Comparison of ENCODE assay signal across 28 cellular contexts in the genomic region with DNA sequence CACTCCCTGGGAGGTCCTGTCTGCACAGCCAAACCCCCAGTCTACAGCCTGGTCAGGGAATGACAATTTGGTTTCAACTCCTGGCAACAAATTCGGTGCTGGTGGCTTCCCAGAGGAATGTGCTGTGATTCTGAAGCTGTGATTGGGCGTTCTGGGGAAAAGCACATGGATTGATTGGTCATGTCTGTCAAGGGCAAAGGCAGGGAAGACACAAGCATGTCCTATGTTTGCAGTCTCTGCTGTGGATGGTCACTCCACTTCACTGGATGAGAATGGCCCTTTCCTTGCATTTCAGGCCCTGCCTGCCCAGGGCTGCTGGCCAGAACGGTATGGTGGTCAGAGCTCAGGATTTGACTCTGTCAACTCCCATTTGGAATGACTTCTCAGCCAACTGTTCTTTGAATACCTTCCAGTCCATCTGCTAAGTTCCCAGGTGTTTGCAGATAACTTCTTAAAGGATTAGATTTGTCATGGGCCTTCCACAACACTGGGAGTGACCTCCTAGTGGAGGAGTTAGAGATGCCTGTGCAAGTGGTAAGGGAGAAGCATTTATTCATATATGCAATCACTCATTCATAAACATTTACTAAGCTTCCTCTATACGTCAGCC. TPM values are rescaled to one million over a fixed set of nuclear protein-coding genes. Genes with fewer than 3 reads are reported as not detected.
"Had no signal": no experiment of that assay in that cellular context is flagged by ENCODE, and none has a peak within 500 bp of the region (broad histone marks: within the 10 kb centered on the region; RNA-seq: fewer than 3 reads in every experiment).

No MANE protein-coding gene starts in this region.

- H3K27me3 ChIP-seq: adrenal gland, breast epithelium, cardiac muscle cell, dorsolateral prefrontal cortex, foreskin keratinocyte, gastrocnemius medialis, heart left ventricle had no signal

- H3K9me3 ChIP-seq: adrenal gland, breast epithelium, gastrocnemius medialis, heart left ventricle had no signal

- H3K4me1 ChIP-seq: breast epithelium, foreskin keratinocyte, gastrocnemius medialis had no signal

- ATAC-seq: activated T-cell treated with anti-CD3 and anti-CD28 coated beads, Interleukin-2, amount 50 U/mL, for 4 hours; activated T-helper 17 cell treated with anti-CD3 and anti-CD28 coated beads, Interleukin-2, amount 50 U/mL, for 72 hours; esophagus mucosa; foreskin keratinocyte; gastrocnemius medialis; heart left ventricle; WTC11 had no signal

- H3K36me3 ChIP-seq: adrenal gland, breast epithelium, cardiac muscle cell, gastrocnemius medialis, heart left ventricle had no signal

- H3K27ac ChIP-seq: adrenal gland, breast epithelium, cardiac muscle cell, coronary artery, dorsolateral prefrontal cortex, foreskin keratinocyte, gastrocnemius medialis, heart left ventricle had no signal

- DNase-seq: activated CD4-positive, alpha-beta memory T cell treated with anti-CD3 and anti-CD28 coated beads, Interleukin-2, amount 10 ng/mL, durations not matched to agents 7 days and 5 days; activated CD4-positive, alpha-beta T cell treated with anti-CD3 and anti-CD28 coated beads for 1 hour; activated CD4-positive, alpha-beta T cell treated with anti-CD3 and anti-CD28 coated beads for 4 hours; activated CD4-positive, alpha-beta T cell treated with anti-CD3 and anti-CD28 coated beads, Interleukin-2, amount 10 ng/mL, durations not matched to agents 7 days and 5 days; activated CD4-positive, alpha-beta T cell treated with anti-CD3 and anti-CD28 coated beads, Interleukin-2, amount 50 U/mL, for 4 hours; activated effector memory CD4-positive, alpha-beta T cell treated with Interleukin-2 at 50 U/mL for 16 hours; activated gamma-delta T cell treated with Interleukin-2 at 50 U/mL for 16 hours; activated naive CD4-positive, alpha-beta T cell treated with anti-CD3 and anti-CD28 coated beads, Interleukin-2, amount 50 U/mL, for 16 hours; activated naive CD4-positive, alpha-beta T cell treated with Interleukin-2 at 50 U/mL for 16 hours; activated T-cell treated with anti-CD3 and anti-CD28 coated beads, Interleukin-2, amount 50 U/mL, for 4 hours; adrenal gland; amygdala; aorta; central memory CD4-positive, alpha-beta T cell; effector memory CD4-positive, alpha-beta T cell; endodermal cell; foreskin keratinocyte; gastrocnemius medialis; glutamatergic neuron; heart left ventricle; T-helper 2 cell had no signal

- H3K4me3 ChIP-seq: adrenal gland, breast epithelium, cardiac muscle cell, coronary artery, dorsolateral prefrontal cortex, gastrocnemius medialis, heart left ventricle had no signal

RNA-seq across cellular contexts. Expression of a gene that starts 42.7 kb away (rescaled TPM):
- total RNA-seq: foreskin keratinocyte had no signal
- polyA plus RNA-seq: cardiac muscle cell, foreskin keratinocyte had no signal
